ENCODE assay signal across 1 cellular context in the genomic region with DNA sequence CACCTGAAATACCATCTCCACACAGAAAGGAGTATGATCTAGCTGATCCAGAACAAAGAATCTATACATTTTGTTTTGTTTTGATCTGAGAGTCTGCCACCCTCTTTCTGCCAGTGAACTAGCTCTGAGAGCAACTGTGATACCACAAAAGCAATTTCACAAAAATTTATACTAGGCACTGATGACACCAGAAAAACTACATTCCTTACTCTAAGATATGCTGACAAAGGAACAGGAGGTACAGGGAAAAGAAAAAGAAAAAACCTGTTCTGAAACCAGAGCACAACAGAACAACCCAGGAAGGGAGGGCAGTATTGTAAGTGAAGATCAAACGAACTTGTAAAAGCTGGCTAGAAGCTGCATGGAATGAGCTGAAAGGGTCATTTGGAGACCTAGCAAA.
TF ChIP-seq lines count a peak whose summit lies in the region.

No MANE protein-coding gene starts in this region.

TF ChIP-seq in WTC11, 78 proteins besides CTCF, POLR2A, EP300 and RAD21 (continued from another document):
- TF ChIP-seq, protein P1, sequence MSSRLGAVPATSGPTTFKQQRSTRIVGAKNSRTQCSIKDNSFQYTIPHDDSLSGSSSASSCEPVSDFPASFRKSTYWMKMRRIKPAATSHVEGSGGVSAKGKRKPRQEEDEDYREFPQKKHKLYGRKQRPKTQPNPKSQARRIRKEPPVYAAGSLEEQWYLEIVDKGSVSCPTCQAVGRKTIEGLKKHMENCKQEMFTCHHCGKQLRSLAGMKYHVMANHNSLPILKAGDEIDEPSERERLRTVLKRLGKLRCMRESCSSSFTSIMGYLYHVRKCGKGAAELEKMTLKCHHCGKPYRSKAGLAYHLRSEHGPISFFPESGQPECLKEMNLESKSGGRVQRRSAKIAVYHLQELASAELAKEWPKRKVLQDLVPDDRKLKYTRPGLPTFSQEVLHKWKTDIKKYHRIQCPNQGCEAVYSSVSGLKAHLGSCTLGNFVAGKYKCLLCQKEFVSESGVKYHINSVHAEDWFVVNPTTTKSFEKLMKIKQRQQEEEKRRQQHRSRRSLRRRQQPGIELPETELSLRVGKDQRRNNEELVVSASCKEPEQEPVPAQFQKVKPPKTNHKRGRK (CRISPR knock-in tag; IDR thresholded peaks at IDR 0.05; ENCODE audit: borderline replicate concordance): no peak
- TF ChIP-seq, protein P2, sequence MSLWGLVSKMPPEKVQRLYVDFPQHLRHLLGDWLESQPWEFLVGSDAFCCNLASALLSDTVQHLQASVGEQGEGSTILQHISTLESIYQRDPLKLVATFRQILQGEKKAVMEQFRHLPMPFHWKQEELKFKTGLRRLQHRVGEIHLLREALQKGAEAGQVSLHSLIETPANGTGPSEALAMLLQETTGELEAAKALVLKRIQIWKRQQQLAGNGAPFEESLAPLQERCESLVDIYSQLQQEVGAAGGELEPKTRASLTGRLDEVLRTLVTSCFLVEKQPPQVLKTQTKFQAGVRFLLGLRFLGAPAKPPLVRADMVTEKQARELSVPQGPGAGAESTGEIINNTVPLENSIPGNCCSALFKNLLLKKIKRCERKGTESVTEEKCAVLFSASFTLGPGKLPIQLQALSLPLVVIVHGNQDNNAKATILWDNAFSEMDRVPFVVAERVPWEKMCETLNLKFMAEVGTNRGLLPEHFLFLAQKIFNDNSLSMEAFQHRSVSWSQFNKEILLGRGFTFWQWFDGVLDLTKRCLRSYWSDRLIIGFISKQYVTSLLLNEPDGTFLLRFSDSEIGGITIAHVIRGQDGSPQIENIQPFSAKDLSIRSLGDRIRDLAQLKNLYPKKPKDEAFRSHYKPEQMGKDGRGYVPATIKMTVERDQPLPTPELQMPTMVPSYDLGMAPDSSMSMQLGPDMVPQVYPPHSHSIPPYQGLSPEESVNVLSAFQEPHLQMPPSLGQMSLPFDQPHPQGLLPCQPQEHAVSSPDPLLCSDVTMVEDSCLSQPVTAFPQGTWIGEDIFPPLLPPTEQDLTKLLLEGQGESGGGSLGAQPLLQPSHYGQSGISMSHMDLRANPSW (CRISPR knock-in tag; conservative IDR thresholded peaks at IDR 0.05; ENCODE audit: low read depth): no peak
- TF ChIP-seq NFATC4 (CRISPR knock-in tag; IDR thresholded peaks at IDR 0.05): no peak
- no peak for TF ChIP-seq GABPB1 (CRISPR knock-in tag; IDR thresholded peaks at IDR 0.05)
- TF ChIP-seq TEAD4 (CRISPR knock-in tag; IDR thresholded peaks at IDR 0.05): no peak
- TF ChIP-seq, protein P3, sequence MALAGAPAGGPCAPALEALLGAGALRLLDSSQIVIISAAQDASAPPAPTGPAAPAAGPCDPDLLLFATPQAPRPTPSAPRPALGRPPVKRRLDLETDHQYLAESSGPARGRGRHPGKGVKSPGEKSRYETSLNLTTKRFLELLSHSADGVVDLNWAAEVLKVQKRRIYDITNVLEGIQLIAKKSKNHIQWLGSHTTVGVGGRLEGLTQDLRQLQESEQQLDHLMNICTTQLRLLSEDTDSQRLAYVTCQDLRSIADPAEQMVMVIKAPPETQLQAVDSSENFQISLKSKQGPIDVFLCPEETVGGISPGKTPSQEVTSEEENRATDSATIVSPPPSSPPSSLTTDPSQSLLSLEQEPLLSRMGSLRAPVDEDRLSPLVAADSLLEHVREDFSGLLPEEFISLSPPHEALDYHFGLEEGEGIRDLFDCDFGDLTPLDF (CRISPR knock-in tag; IDR thresholded peaks at IDR 0.05): no peak
- TF ChIP-seq, protein P4, sequence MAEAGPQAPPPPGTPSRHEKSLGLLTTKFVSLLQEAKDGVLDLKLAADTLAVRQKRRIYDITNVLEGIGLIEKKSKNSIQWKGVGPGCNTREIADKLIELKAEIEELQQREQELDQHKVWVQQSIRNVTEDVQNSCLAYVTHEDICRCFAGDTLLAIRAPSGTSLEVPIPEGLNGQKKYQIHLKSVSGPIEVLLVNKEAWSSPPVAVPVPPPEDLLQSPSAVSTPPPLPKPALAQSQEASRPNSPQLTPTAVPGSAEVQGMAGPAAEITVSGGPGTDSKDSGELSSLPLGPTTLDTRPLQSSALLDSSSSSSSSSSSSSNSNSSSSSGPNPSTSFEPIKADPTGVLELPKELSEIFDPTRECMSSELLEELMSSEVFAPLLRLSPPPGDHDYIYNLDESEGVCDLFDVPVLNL (CRISPR knock-in tag; IDR thresholded peaks at IDR 0.05; ENCODE audit: borderline replicate concordance, low read depth): no peak
- TF ChIP-seq, protein P5, sequence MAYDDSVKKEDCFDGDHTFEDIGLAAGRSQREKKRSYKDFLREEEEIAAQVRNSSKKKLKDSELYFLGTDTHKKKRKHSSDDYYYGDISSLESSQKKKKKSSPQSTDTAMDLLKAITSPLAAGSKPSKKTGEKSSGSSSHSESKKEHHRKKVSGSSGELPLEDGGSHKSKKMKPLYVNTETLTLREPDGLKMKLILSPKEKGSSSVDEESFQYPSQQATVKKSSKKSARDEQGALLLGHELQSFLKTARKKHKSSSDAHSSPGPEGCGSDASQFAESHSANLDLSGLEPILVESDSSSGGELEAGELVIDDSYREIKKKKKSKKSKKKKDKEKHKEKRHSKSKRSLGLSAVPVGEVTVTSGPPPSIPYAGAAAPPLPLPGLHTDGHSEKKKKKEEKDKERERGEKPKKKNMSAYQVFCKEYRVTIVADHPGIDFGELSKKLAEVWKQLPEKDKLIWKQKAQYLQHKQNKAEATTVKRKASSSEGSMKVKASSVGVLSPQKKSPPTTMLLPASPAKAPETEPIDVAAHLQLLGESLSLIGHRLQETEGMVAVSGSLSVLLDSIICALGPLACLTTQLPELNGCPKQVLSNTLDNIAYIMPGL (CRISPR knock-in tag; IDR thresholded peaks at IDR 0.05): no peak
- TF ChIP-seq ZNF423 (CRISPR knock-in tag; IDR thresholded peaks at IDR 0.05): no peak
- no peak for TF ChIP-seq HMGA2 (CRISPR knock-in tag; IDR thresholded peaks at IDR 0.05)
- no peak for TF ChIP-seq NR1H2 (CRISPR knock-in tag; IDR thresholded peaks at IDR 0.05)
